ENCODE assay signal across 10 cellular contexts in genomic region chr1:245888809-245889208, GRCh38.
A peak's percentile ranks its signal among the peaks of the same experiment; 100 is the strongest.
DNase-seq lines count a peak whose midpoint lies in the region; ATAC-seq and TF ChIP-seq lines count a peak whose summit lies in the region.
"Had no signal": no experiment of that assay in that cellular context is flagged by ENCODE, and none has a peak within 500 bp of the region (broad histone marks: within the 10 kb centered on the region; RNA-seq: fewer than 3 reads in every experiment).

No MANE protein-coding gene starts in this region.

- TF ChIP-seq CTCF in GM12872 (IDR thresholded peaks at IDR 0.05; ENCODE audit: insufficient read depth, low read depth, low read length) = peak; percentile 59
- TF ChIP-seq CTCF in MM.1S (IDR thresholded peaks at IDR 0.05; ENCODE audit: low read length) = peak; percentile 28
- peak; percentile 47 for TF ChIP-seq CTCF in brain microvascular endothelial cell (IDR thresholded peaks at IDR 0.05; ENCODE audit: low read depth, low read length, missing control alignments)
- TF ChIP-seq CTCF in mucosa of descending colon (IDR thresholded peaks at IDR 0.05) = no peak

- H3K27me3 ChIP-seq in MM.1S (replicated peaks; ENCODE audit: insufficient read depth, low read length) = no peaks in the 10 kb centered on the region
- no peaks in the 10 kb centered on the region for H3K27me3 ChIP-seq in brain microvascular endothelial cell (replicated peaks)

- no peaks in the 10 kb centered on the region for H3K79me2 ChIP-seq in MM.1S (ENCODE audit: low read length)

- H3F3A ChIP-seq in MM.1S (ENCODE audit: insufficient read depth, low read length) = no peaks in the 10 kb centered on the region

- peak; percentile 46 for ATAC-seq in mucosa of descending colon
- ATAC-seq in HG03432 (IDR thresholded peaks at IDR 0.05; ENCODE audit: unreplicated experiment) = no peak

- in situ Hi-C loops in brain microvascular endothelial cell (cut with HindIII; ENCODE audit: low pct_ligation_motif_present, low sequenced_read_pairs) = no loop called here

- H2AFZ ChIP-seq in MM.1S (ENCODE audit: low read length) = no peak overlapping the region

- no peaks in the 10 kb centered on the region for H3K4me1 ChIP-seq in MM.1S (ENCODE audit: low read length)
- no peaks in the 10 kb centered on the region for H3K4me1 ChIP-seq in mucosa of descending colon (ENCODE audit: low read depth)

- H4K20me1 ChIP-seq in MM.1S (ENCODE audit: insufficient read depth, low read length) = no peaks in the 10 kb centered on the region

- H3K27ac ChIP-seq in MM.1S (ENCODE audit: low read length) = no peak overlapping the region
- no peak overlapping the region for H3K27ac ChIP-seq in brain microvascular endothelial cell

- H3K4me3 ChIP-seq in MM.1S (ENCODE audit: low read length) (no peak overlapping the region), brain microvascular endothelial cell (ENCODE audit: low read depth, low read length) (no peak overlapping the region), mucosa of descending colon (no peak overlapping the region)

- DNase-seq in MM.1S (no peak), brain microvascular endothelial cell (peak; percentile 43), mucosa of descending colon (peak in 1 of 3 donors; percentile 60), DMS79 (lab: John Stamatoyannopoulos, UW) (no peak), SHP77 treated with DMSO at 0.1 percent for 48 hours (lab: John Stamatoyannopoulos, UW) (no peak), nucleus accumbens (lab: John Stamatoyannopoulos, UW) (no peak)
- DNase-seq: effector CD4-positive, alpha-beta T cell; stimulated activated CD4-positive, alpha-beta T cell treated with anti-CD3 and anti-CD28 coated beads, Interleukin-2, amount 100 ng/mL, for 24 hours had no signal

- no peak overlapping the region for H3K4me2 ChIP-seq in MM.1S (ENCODE audit: low read depth, low read length)

- H3K9me3 ChIP-seq in MM.1S (replicated peaks; ENCODE audit: insufficient read depth, low read length) (no peaks in the 10 kb centered on the region), mucosa of descending colon (no peaks in the 10 kb centered on the region)

- intact Hi-C loops in mucosa of descending colon (cut with DNase I, micrococcal nuclease) = loop anchor here in 1 of 2 donors (5.0 kb wide), 1 partner anchor 113 kb away; no protein-coding TSS in a partner anchor

- no peaks in the 10 kb centered on the region for H3K36me3 ChIP-seq in MM.1S (replicated peaks; ENCODE audit: insufficient read depth, low read length)
- H3K36me3 ChIP-seq in brain microvascular endothelial cell (replicated peaks) = no peaks in the 10 kb centered on the region
- H3K36me3 ChIP-seq in mucosa of descending colon (ENCODE audit: low read depth) = no peaks in the 10 kb centered on the region

- H3K9ac ChIP-seq in MM.1S (ENCODE audit: low read length) = no peak overlapping the region

- H3K9me2 ChIP-seq in MM.1S (replicated peaks; ENCODE audit: insufficient read depth, low read length) = no peaks in the 10 kb centered on the region
